8 cellular contexts compared by ENCODE assay signal in genomic region chr6:160767647-160768019, GRCh38.
DNase-seq lines count a peak whose midpoint lies in the region; ATAC-seq and TF ChIP-seq lines count a peak whose summit lies in the region.

No MANE protein-coding gene starts in this region.

- POLR2A ChIA-PET in HEK293T (lab: Yijun Ruan, JAX), result no interaction called here

- peaks cover 0 to 4% of the 10 kb centered on the region in 2 donors for H3K9me3 ChIP-seq in breast epithelium

- H3K36me3 ChIP-seq in breast epithelium, result no peaks in the 10 kb centered on the region

- CTCF ChIA-PET in HEK293T (lab: Yijun Ruan, JAX), result no interaction called here

- peak overlapping the region in 2 of 3 donors; percentile 50 to 77 for H3K4me3 ChIP-seq in breast epithelium

- no peak for TF ChIP-seq CTCF in breast epithelium (IDR thresholded peaks at IDR 0.05)
- TF ChIP-seq CTCF in osteocyte (IDR thresholded peaks at IDR 0.05), result peak; percentile 39

- intact Hi-C loops in breast epithelium (cut with DNase I; ENCODE audit: low total_unique reads), result no loop called here

- no peak for TF ChIP-seq POLR2A in breast epithelium (IDR thresholded peaks at IDR 0.05)

- peaks cover 5% of the 10 kb centered on the region for H3K4me1 Mint-ChIP-seq in osteocyte (ENCODE audit: unreplicated experiment)

- H3K36me3 Mint-ChIP-seq in osteocyte (ENCODE audit: unreplicated experiment), result no peaks in the 10 kb centered on the region

- peak overlapping the region; percentile 78 for H3K4me3 Mint-ChIP-seq in osteocyte (ENCODE audit: unreplicated experiment)

- peaks cover 4% of the 10 kb centered on the region for H3K9me3 Mint-ChIP-seq in osteocyte (ENCODE audit: unreplicated experiment)

- no peaks in the 10 kb centered on the region for H3K4me1 ChIP-seq in breast epithelium

- DNase-seq in breast epithelium (ENCODE audit: low spot score in 2 of 2) (no peak), osteocyte (ENCODE audit: extremely low spot score, unreplicated experiment) (no peak), MV-4-11 (lab: John Stamatoyannopoulos, UW) (no peak), HEK293T (ENCODE audit: extremely low spot score) (no peak), SK-N-DZ (ENCODE audit: low spot score) (no peak), RPMI8226 (no peak)

- peaks cover 6% of the 10 kb centered on the region for H3K27me3 Mint-ChIP-seq in osteocyte (ENCODE audit: unreplicated experiment)

- ATAC-seq in GM19023 (IDR thresholded peaks at IDR 0.05; ENCODE audit: unreplicated experiment) (peak; percentile 17), HG02884 (IDR thresholded peaks at IDR 0.05; ENCODE audit: unreplicated experiment) (peak; percentile 10)

- H3K27ac ChIP-seq in breast epithelium, result no peak overlapping the region

- H3K27ac Mint-ChIP-seq in osteocyte (ENCODE audit: unreplicated experiment), result no peak overlapping the region

- H3K27me3 ChIP-seq in breast epithelium, result no peaks in the 10 kb centered on the region

TF ChIP-seq in HEK293T, 16 proteins besides CTCF, POLR2A, EP300 and RAD21:
- TF ChIP-seq TARDBP (IDR thresholded peaks at IDR 0.05) (no peak), BHLHE40 (IDR thresholded peaks at IDR 0.05; ENCODE audit: borderline replicate concordance) (no peak), PKNOX1 (IDR thresholded peaks at IDR 0.05) (no peak), SUZ12 (IDR thresholded peaks at IDR 0.05) (no peak)
TF ChIP-seq in HEK293T: peak in this region for 0.
